In the genomic region with DNA sequence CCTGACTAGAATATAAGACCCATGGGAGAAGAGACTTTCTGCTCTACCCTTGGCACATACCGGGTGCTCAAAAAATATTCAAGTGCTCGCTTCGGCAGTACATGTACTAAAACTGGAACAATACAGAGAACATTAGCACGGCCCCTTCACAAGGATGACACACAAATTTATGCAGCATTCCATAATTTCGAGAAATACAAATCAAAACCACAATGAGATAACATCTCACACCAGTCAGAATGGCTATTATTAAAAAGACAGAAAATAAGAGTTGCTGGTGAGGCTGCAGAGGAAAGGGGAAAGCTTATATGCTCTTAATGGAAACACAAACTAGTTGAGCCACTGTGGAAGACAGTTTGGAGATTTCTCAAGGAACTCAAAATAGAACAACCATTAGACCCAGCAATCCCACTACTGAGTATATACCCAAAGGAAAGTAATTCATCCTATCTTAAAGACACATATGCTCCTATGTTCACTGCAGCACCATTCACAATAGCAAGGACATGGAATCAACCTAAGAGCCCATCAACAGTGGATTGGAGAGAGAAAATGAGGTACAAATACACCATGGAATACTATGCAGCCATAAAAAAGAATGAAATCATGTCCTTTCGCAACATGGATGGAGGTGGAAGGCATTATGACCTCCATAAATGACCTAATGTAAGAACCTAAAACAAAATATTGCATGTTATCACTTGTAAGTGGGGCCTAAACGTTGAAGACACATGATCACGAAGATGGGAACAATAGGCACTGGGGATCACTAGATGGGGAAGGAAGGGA, we compare ENCODE assay signal across 11 cellular contexts.
DNase-seq lines count a peak whose midpoint lies in the region; ATAC-seq and TF ChIP-seq lines count a peak whose summit lies in the region.
"Had no signal": no experiment of that assay in that cellular context is flagged by ENCODE, and none has a peak within 500 bp of the region (broad histone marks: within the 10 kb centered on the region; RNA-seq: fewer than 3 reads in every experiment).

No MANE protein-coding gene starts in this region.

- H3K27me3 Mint-ChIP-seq in activated CD8-positive, alpha-beta T cell treated with anti-CD3 and anti-CD28 coated beads for 36 hours, result peaks cover 5% of the 10 kb centered on the region
- H3K27me3 Mint-ChIP-seq: brain had no signal

- peaks cover 13% of the 10 kb centered on the region for H3K4me1 Mint-ChIP-seq in activated CD8-positive, alpha-beta T cell treated with anti-CD3 and anti-CD28 coated beads for 36 hours (ENCODE audit: low read depth)

- CTCF ChIA-PET in activated CD8-positive, alpha-beta T cell treated with anti-CD3 and anti-CD28 coated beads for 36 hours (lab: Charles Lee), result interaction anchor here (1.5 kb wide), 1 partner anchor 32 kb away, joined by 4 read pairs; no protein-coding TSS in a partner anchor
- CTCF ChIA-PET in HEK293T (lab: Yijun Ruan, JAX), result no interaction called here

- POLR2A ChIA-PET in activated CD8-positive, alpha-beta T cell treated with anti-CD3 and anti-CD28 coated beads for 36 hours (lab: Charles Lee), result no interaction called here
- POLR2A ChIA-PET in HEK293T (lab: Yijun Ruan, JAX), result no interaction called here

- H3K9me3 Mint-ChIP-seq in activated CD8-positive, alpha-beta T cell treated with anti-CD3 and anti-CD28 coated beads for 36 hours, result peaks cover 5% of the 10 kb centered on the region

- H3K4me3 ChIP-seq in right cardiac atrium (ENCODE audit: low read length) (no peak overlapping the region), stomach smooth muscle (ENCODE audit: low read length in 2 of 2) (no peak overlapping the region)

- no peaks in the 10 kb centered on the region for H3K27me3 ChIP-seq in right cardiac atrium (ENCODE audit: control insufficient read depth, insufficient read depth)
- no peaks in the 10 kb centered on the region for H3K27me3 ChIP-seq in stomach smooth muscle (ENCODE audit: control insufficient read depth in 1 of 2, insufficient read depth in 2 of 2, low read length in 2 of 2)

- no peak for DNase-seq in activated CD8-positive, alpha-beta T cell treated with anti-CD3 and anti-CD28 coated beads for 36 hours
- DNase-seq in right cardiac atrium (no peak), GOT3 (lab: John Stamatoyannopoulos, UW) (no peak), HEK293T (ENCODE audit: extremely low spot score) (no peak), NCI-H524 treated with DMSO at 0.1 percent for 48 hours (lab: John Stamatoyannopoulos, UW) (no peak)
- no peak for DNase-seq in activated CD8-positive, alpha-beta memory T cell treated with anti-CD3 and anti-CD28 coated beads, Interleukin-2, amount 50 U/mL, for 4 hours
- DNase-seq: DND-41, WERI-Rb-1 had no signal

- intact Hi-C loops in activated CD8-positive, alpha-beta T cell treated with anti-CD3 and anti-CD28 coated beads for 36 hours (cut with micrococcal nuclease), result no loop called here
- intact Hi-C loops in right cardiac atrium (cut with DNase I), result no loop called here

- peak overlapping the region; percentile 32 for H3K27ac ChIP-seq in right cardiac atrium (ENCODE audit: low read length)
- peak overlapping the region; percentile 62 for H3K27ac ChIP-seq in stomach smooth muscle (ENCODE audit: low read length)
- H3K27ac ChIP-seq: WERI-Rb-1 had no signal

- H3K36me3 Mint-ChIP-seq in activated CD8-positive, alpha-beta T cell treated with anti-CD3 and anti-CD28 coated beads for 36 hours (ENCODE audit: low read depth), result no peaks in the 10 kb centered on the region
- H3K36me3 Mint-ChIP-seq: brain had no signal

- WGBS in right cardiac atrium, result 82% methylated on average over 8 of the region's 8 CpGs

- H3K4me3 Mint-ChIP-seq in activated CD8-positive, alpha-beta T cell treated with anti-CD3 and anti-CD28 coated beads for 36 hours, result no peak overlapping the region
- H3K4me3 Mint-ChIP-seq: brain had no signal

- H3K4me1 ChIP-seq in right cardiac atrium (ENCODE audit: control insufficient read depth, insufficient read depth, low read length) (no peaks in the 10 kb centered on the region), stomach smooth muscle (ENCODE audit: control insufficient read depth, insufficient read depth, low read length) (peaks cover 9% of the 10 kb centered on the region)

- no peaks in the 10 kb centered on the region for H3K36me3 ChIP-seq in stomach smooth muscle (ENCODE audit: control insufficient read depth in 2 of 2, insufficient read depth in 2 of 2, low read length in 2 of 2)
- H3K36me3 ChIP-seq: WERI-Rb-1 had no signal

- no peaks in the 10 kb centered on the region for H3K9me3 ChIP-seq in right cardiac atrium (ENCODE audit: control insufficient read depth, low read length)
- H3K9me3 ChIP-seq in stomach smooth muscle (ENCODE audit: control insufficient read depth in 2 of 2, low read length in 2 of 2), result no peaks in the 10 kb centered on the region

- H3K27ac Mint-ChIP-seq in activated CD8-positive, alpha-beta T cell treated with anti-CD3 and anti-CD28 coated beads for 36 hours, result peak overlapping the region; percentile 56

- no peak overlapping the region for H3K9ac ChIP-seq in stomach smooth muscle (ENCODE audit: low read length in 2 of 2)

- no peak for TF ChIP-seq CTCF in activated CD8-positive, alpha-beta T cell treated with anti-CD3 and anti-CD28 coated beads for 36 hours (IDR thresholded peaks at IDR 0.05)

- peak; percentile 9 for ATAC-seq in HG02763 (IDR thresholded peaks at IDR 0.05; ENCODE audit: unreplicated experiment)
- no peak for ATAC-seq in activated CD8-positive, alpha-beta T cell treated with anti-CD3 and anti-CD28 coated beads for 36 hours
- no peak for ATAC-seq in right cardiac atrium

TF ChIP-seq in HEK293T, 16 proteins besides CTCF, POLR2A, EP300 and RAD21:
- TF ChIP-seq BHLHE40 (IDR thresholded peaks at IDR 0.05; ENCODE audit: borderline replicate concordance) (no peak), ELF4 (IDR thresholded peaks at IDR 0.05) (no peak), NFRKB (IDR thresholded peaks at IDR 0.05) (no peak), ARNT (IDR thresholded peaks at IDR 0.05) (no peak), L3MBTL2 (conservative IDR thresholded peaks at IDR 0.05) (no peak)
